13 cellular contexts compared by ENCODE assay signal in the genomic region with DNA sequence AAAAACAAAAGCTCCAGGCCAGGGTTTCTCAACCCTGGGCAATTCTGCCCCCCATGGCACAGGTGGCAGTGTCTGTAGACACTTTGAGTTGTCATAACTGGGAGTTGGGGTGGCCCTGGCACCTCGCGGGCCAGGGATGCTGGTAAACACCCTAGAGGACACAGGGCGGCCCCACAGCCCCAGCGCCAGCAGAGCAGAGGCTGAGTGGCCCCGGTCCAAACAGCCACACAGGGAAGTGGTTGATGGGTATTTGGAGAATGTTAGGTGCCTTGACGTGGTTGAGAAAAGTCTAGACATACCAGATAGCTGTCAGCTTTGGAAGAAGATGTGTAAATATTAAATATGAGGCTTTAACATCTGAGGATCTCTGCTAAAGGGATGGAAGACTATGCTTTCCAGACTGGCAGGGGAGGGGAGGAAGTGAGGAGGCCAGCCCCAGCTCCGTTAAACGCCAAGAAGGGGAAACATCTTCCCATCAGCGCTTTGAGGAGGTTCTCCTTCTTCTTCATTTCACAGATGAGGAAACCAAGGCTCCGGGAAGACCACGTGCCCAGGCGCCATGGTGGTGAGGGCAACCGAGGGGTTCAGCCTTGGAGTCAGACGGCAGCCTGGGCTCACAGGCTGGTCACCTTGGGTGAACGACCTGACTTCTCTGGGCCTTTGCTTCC.
DNase-seq lines count a peak whose midpoint lies in the region; ATAC-seq and FAIRE-seq lines count a peak whose summit lies in the region.
"Had no signal": no experiment of that assay in that cellular context is flagged by ENCODE, and none has a peak within 500 bp of the region (broad histone marks: within the 10 kb centered on the region; RNA-seq: fewer than 3 reads in every experiment).

No MANE protein-coding gene starts in this region.

- peaks cover 31 to 33% of the 10 kb centered on the region in 2 donors for H3K27me3 Mint-ChIP-seq in stimulated activated naive B cell treated with anti-CD40 and anti-IgM and Interleukin-4, amounts not matched to agents 10 μg/mL and 1 μg/mL and 100 μg/mL, for 72 hours

- peaks cover 0 to 7% of the 10 kb centered on the region in 2 donors for H3K36me3 Mint-ChIP-seq in stimulated activated naive B cell treated with anti-CD40 and anti-IgM and Interleukin-4, amounts not matched to agents 10 μg/mL and 1 μg/mL and 100 μg/mL, for 72 hours

- peaks cover 34 to 53% of the 10 kb centered on the region in 2 donors for H3K4me1 Mint-ChIP-seq in stimulated activated naive B cell treated with anti-CD40 and anti-IgM and Interleukin-4, amounts not matched to agents 10 μg/mL and 1 μg/mL and 100 μg/mL, for 72 hours

- FAIRE-seq in urothelium cell line (lab: Jason Lieb, UNC) = no peak
- FAIRE-seq: A204.1 had no signal

- H3K27ac Mint-ChIP-seq in stimulated activated naive B cell treated with anti-CD40 and anti-IgM and Interleukin-4, amounts not matched to agents 10 μg/mL and 1 μg/mL and 100 μg/mL, for 72 hours = peak overlapping the region; percentile 63
- H3K27ac Mint-ChIP-seq: activated naive CD4-positive, alpha-beta T cell treated with anti-CD3 and anti-CD28 coated beads, Interleukin-2, amount 10 ng/mL, durations not matched to agents 7 days and 5 days had no signal

- DNase-seq in SIG-M5 treated with dmso at 0.1 percent for 504 hours (lab: John Stamatoyannopoulos, UW; ENCODE audit: unreplicated experiment) = peak; percentile 25
- no peak for DNase-seq in SIG-M5 (lab: John Stamatoyannopoulos, UW)
- DNase-seq in amniotic epithelial cell (ENCODE audit: low read depth) = peak; percentile 84
- DNase-seq in kidney tubule cell (ENCODE audit: low spot score) = peak; percentile 34
- no peak for DNase-seq in stimulated activated naive B cell treated with anti-CD40 and anti-IgM and Interleukin-4, amounts not matched to agents 10 μg/mL and 1 μg/mL and 100 μg/mL, for 72 hours
- DNase-seq in urothelium cell line (ENCODE audit: low spot score) = no peak
- DNase-seq: activated naive CD4-positive, alpha-beta T cell treated with anti-CD3 and anti-CD28 coated beads, Interleukin-2, amount 10 ng/mL, durations not matched to agents 7 days and 5 days; dermis blood vessel endothelial cell; MG63; naive thymus-derived CD8-positive, alpha-beta T cell had no signal

- ATAC-seq in stimulated activated naive B cell treated with anti-CD40 and anti-IgM and Interleukin-4, amounts not matched to agents 10 μg/mL and 1 μg/mL and 100 μg/mL, for 72 hours (replicated peaks) = no peak
- no peak for ATAC-seq in HG03460 (IDR thresholded peaks at IDR 0.05; ENCODE audit: unreplicated experiment)
- ATAC-seq in HG03097 (IDR thresholded peaks at IDR 0.05; ENCODE audit: low FRiP score, unreplicated experiment) = no peak
- ATAC-seq: naive thymus-derived CD8-positive, alpha-beta T cell had no signal

- H3K9me3 Mint-ChIP-seq in stimulated activated naive B cell treated with anti-CD40 and anti-IgM and Interleukin-4, amounts not matched to agents 10 μg/mL and 1 μg/mL and 100 μg/mL, for 72 hours = peaks cover 12 to 13% of the 10 kb centered on the region in 2 donors

- no peak overlapping the region for H3K4me3 Mint-ChIP-seq in stimulated activated naive B cell treated with anti-CD40 and anti-IgM and Interleukin-4, amounts not matched to agents 10 μg/mL and 1 μg/mL and 100 μg/mL, for 72 hours
- H3K4me3 Mint-ChIP-seq: activated naive CD4-positive, alpha-beta T cell treated with anti-CD3 and anti-CD28 coated beads, Interleukin-2, amount 10 ng/mL, durations not matched to agents 7 days and 5 days; naive thymus-derived CD8-positive, alpha-beta T cell had no signal

Comparison
In these comparisons a context has a peak if more than half of its experiments do, and no peak if none do; other contexts are left out.
1. DNase-seq: peak in SIG-M5 treated with dmso at 0.1 percent for 504 hours (single experiment), amniotic epithelial cell (single experiment) and kidney tubule cell (single experiment); none in SIG-M5 (single experiment), stimulated activated naive B cell treated with anti-CD40 and anti-IgM and Interleukin-4, amounts not matched to agents 10 μg/mL and 1 μg/mL and 100 μg/mL, for 72 hours (single experiment) and urothelium cell line (single experiment).